Comparison of ENCODE assay signal across 8 cellular contexts in the genomic region with DNA sequence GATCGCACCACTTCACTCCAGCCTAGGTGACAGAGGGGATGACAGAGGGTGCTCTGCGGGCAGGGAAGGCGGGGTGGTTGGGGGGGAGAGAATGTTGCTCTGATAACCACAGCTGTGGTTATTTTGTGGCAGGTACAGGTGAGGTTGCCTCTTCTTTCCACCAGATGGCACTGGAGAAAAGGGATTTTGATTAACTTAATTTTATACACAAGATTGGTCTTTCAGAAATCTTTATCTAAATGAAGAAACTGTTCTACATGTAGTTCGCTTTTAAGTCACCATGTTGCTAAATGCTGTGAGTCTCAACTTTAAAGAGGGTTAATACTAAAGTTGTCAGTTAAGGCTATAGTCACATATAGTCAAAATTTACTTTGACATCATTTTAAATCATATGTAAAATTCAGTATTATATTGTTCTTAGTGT. TPM values are rescaled to one million over a fixed set of nuclear protein-coding genes. Genes with fewer than 3 reads are reported as not detected.
DNase-seq lines count a peak whose midpoint lies in the region; ATAC-seq, FAIRE-seq and TF ChIP-seq lines count a peak whose summit lies in the region.

No MANE protein-coding gene starts in this region.

- H3K4me1 Mint-ChIP-seq in activated T-cell treated with anti-CD3 and anti-CD28 coated beads, Interleukin-2, amount 50 U/mL, for 4 hours (ENCODE audit: low read depth): peaks cover 2% of the 10 kb centered on the region

- no peak for FAIRE-seq in RCC 7860 (lab: Jason Lieb, UNC)

- no peaks in the 10 kb centered on the region for H3K9me3 ChIP-seq in right atrium auricular region

- H3K27me3 Mint-ChIP-seq in activated T-cell treated with anti-CD3 and anti-CD28 coated beads, Interleukin-2, amount 50 U/mL, for 4 hours (ENCODE audit: low read depth): no peaks in the 10 kb centered on the region

- no peak overlapping the region for H3K4me3 Mint-ChIP-seq in activated T-cell treated with anti-CD3 and anti-CD28 coated beads, Interleukin-2, amount 50 U/mL, for 4 hours

- H3K27me3 ChIP-seq in right atrium auricular region: no peaks in the 10 kb centered on the region

- peak; percentile 82 to 91 for ATAC-seq in activated T-cell treated with anti-CD3 and anti-CD28 coated beads, Interleukin-2, amount 50 U/mL, for 4 hours
- ATAC-seq in GM18498 (IDR thresholded peaks at IDR 0.05; ENCODE audit: unreplicated experiment): no peak

- peaks cover 0 to 6% of the 10 kb centered on the region in 2 donors for H3K4me1 ChIP-seq in right atrium auricular region

- TF ChIP-seq CTCF in GM12864 (IDR thresholded peaks at IDR 0.05; ENCODE audit: low read depth, low read length, missing control alignments) (peak; percentile 47), right atrium auricular region (IDR thresholded peaks at IDR 0.05) (peak; percentile 28 to 64)

- H3K9me3 Mint-ChIP-seq in activated T-cell treated with anti-CD3 and anti-CD28 coated beads, Interleukin-2, amount 50 U/mL, for 4 hours: no peaks in the 10 kb centered on the region

- DNase-seq in GM12864 (ENCODE audit: low read depth) (no peak), NCI-H146 (lab: John Stamatoyannopoulos, UW) (peak; percentile 12), right atrium auricular region (ENCODE audit: low spot score) (no peak), RCC 7860 (ENCODE audit: low spot score) (no peak), cerebellar nuclear complex (lab: John Stamatoyannopoulos, UW) (no peak)
- peak; percentile 21 for DNase-seq in activated T-cell treated with anti-CD3 and anti-CD28 coated beads, Interleukin-2, amount 50 U/mL, for 4 hours
- peak; percentile 41 for DNase-seq in stimulated activated CD8-positive, alpha-beta memory T cell treated with anti-CD3 and anti-CD28 coated beads, Interleukin-4, amount 100 ng/mL, for 48 hours

- peaks cover 12% of the 10 kb centered on the region for H3K36me3 Mint-ChIP-seq in activated T-cell treated with anti-CD3 and anti-CD28 coated beads, Interleukin-2, amount 50 U/mL, for 4 hours (ENCODE audit: insufficient read depth)

- H3K4me3 ChIP-seq in GM12864 (ENCODE audit: low read depth, low read length) (no peak overlapping the region), right atrium auricular region (no peak overlapping the region)

- no peak overlapping the region for H3K27ac ChIP-seq in right atrium auricular region

- peaks cover 13% of the 10 kb centered on the region for H3K36me3 ChIP-seq in right atrium auricular region

RNA-seq across cellular contexts. Expression of gene FGF23, which starts 25.7 kb away (rescaled TPM):
- not detected for total RNA-seq in activated T-cell treated with anti-CD3 and anti-CD28 coated beads, Interleukin-2, amount 50 U/mL, for 4 hours
- total RNA-seq in right atrium auricular region: under 1 TPM in 1 of 2 donors, not detected in 1; 0.08 TPM

RNA-seq across cellular contexts. Expression of gene TIGAR, which starts 32.8 kb away (rescaled TPM):
- total RNA-seq in activated T-cell treated with anti-CD3 and anti-CD28 coated beads, Interleukin-2, amount 50 U/mL, for 4 hours: 10 to 100 TPM; 12.3 to 21.3 (median 17.8) TPM
- 1 to 10 TPM; 3.7 to 4.2 TPM for total RNA-seq in right atrium auricular region

Comparison
In these comparisons a context has a peak if more than half of its experiments do, and no peak if none do; other contexts are left out.
1. DNase-seq: peak in NCI-H146 (single experiment), activated T-cell treated with anti-CD3 and anti-CD28 coated beads, Interleukin-2, amount 50 U/mL, for 4 hours (single experiment) and stimulated activated CD8-positive, alpha-beta memory T cell treated with anti-CD3 and anti-CD28 coated beads, Interleukin-4, amount 100 ng/mL, for 48 hours (single experiment); none in GM12864 (single experiment), right atrium auricular region (single experiment), RCC 7860 (single experiment) and cerebellar nuclear complex (0 of 2).